In the genomic region with DNA sequence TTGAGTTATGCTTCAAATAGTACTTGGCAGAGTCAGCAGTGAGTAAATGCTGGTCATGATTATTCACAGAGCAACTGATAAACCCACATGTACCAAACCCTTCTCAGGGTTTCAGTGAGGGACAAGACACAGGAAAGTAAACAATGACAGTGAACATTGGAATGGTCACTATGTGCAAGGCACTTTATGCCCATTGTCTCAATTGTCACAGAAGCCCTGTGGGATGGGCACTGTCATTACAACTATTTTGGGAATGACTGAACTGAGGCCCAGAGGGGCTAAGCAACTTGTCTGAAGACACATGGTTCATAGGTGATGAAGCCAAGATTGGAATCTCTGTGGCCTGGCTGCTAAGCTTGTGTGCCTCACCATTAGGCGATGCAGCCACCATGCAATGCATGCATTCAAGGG, we compare ENCODE assay signal across 16 cellular contexts.
DNase-seq lines count a peak whose midpoint lies in the region; ATAC-seq, FAIRE-seq and TF ChIP-seq lines count a peak whose summit lies in the region.
"Had no signal": no experiment of that assay in that cellular context is flagged by ENCODE, and none has a peak within 500 bp of the region (broad histone marks: within the 10 kb centered on the region; RNA-seq: fewer than 3 reads in every experiment).

No MANE protein-coding gene starts in this region.

- TF ChIP-seq EP300 in K562 (IDR thresholded peaks at IDR 0.05; ENCODE audit: low read length) = no peak

- intact Hi-C loops in K562 (cut with micrococcal nuclease) = no loop called here

- no peaks in the 10 kb centered on the region for H3K36me3 Mint-ChIP-seq in neural progenitor cell
- H3K36me3 Mint-ChIP-seq: memory B cell, WTC11 had no signal

- H4K20me1 ChIP-seq in K562 (replicated peaks; ENCODE audit: control insufficient read depth, insufficient read depth, low read length) (peaks cover 9% of the 10 kb centered on the region; the same call in 1 of the 2 replicates), neural progenitor cell (ENCODE audit: low read depth) (no peaks in the 10 kb centered on the region)

- peak; percentile 19 for FAIRE-seq in K562 (lab: Jason Lieb, UNC)
- FAIRE-seq: GM12892 had no signal

- peaks cover 5% of the 10 kb centered on the region for H3F3A ChIP-seq in neural progenitor cell (ENCODE audit: low read depth)

- H3K4me2 ChIP-seq in K562 (ENCODE audit: insufficient read depth, low read length) = no peak overlapping the region
- no peak overlapping the region for H3K4me2 ChIP-seq in neural progenitor cell

- H3K9me3 ChIP-seq in K562 (replicated peaks; ENCODE audit: control insufficient read depth, insufficient read depth, low read depth, low read length) = no peaks in the 10 kb centered on the region; the same call in 1 of the 2 replicates
- no peaks in the 10 kb centered on the region for H3K9me3 ChIP-seq in neural progenitor cell (ENCODE audit: low read depth)
- H3K9me3 ChIP-seq in effector memory CD4-positive, alpha-beta T cell (ENCODE audit: control insufficient read depth, low read length) = no peaks in the 10 kb centered on the region

- in situ Hi-C loops in K562 (cut with MboI) = no loop called here

- H2AFZ ChIP-seq in K562 (ENCODE audit: low read depth, low read length) = no peak overlapping the region
- H2AFZ ChIP-seq in neural progenitor cell (replicated peaks) = no peak overlapping the region

- H3K27me3 ChIP-seq in K562 (ENCODE audit: control insufficient read depth in 2 of 2, insufficient read depth in 2 of 2, low read length in 2 of 2) = peaks cover 11 to 53% of the 10 kb centered on the region in 2 experiments; a peak in 4 of 5 replicates
- H3K27me3 ChIP-seq in neural progenitor cell = no peaks in the 10 kb centered on the region
- H3K27me3 ChIP-seq in effector memory CD4-positive, alpha-beta T cell (replicated peaks; ENCODE audit: control insufficient read depth, insufficient read depth, low read length, poor library complexity, severe bottlenecking) = no peaks in the 10 kb centered on the region

- 7% methylated on average over 1 of the region's 1 CpG for WGBS in K562 (ENCODE audit: insufficient coverage, low coverage, missing lambda C conversion rate)

- peaks cover 8% of the 10 kb centered on the region for H3K4me1 Mint-ChIP-seq in neural progenitor cell
- H3K4me1 Mint-ChIP-seq: memory B cell had no signal

- no peaks in the 10 kb centered on the region for H3K9me3 Mint-ChIP-seq in neural progenitor cell

- H3K27ac Mint-ChIP-seq in neural progenitor cell = no peak overlapping the region
- H3K27ac Mint-ChIP-seq: CD4-positive, alpha-beta T cell; memory B cell; WTC11 had no signal

- peak overlapping the region in 1 of 2 experiments; percentile 18; a peak in 1 of 4 replicates for H3K9ac ChIP-seq in K562 (ENCODE audit: insufficient read depth in 1 of 2, low read depth in 2 of 2, low read length in 2 of 2)
- no peak overlapping the region for H3K9ac ChIP-seq in neural progenitor cell

- H3K27ac ChIP-seq in K562 (ENCODE audit: extremely low read depth, low read depth, low read length) (no peak overlapping the region), neural progenitor cell (no peak overlapping the region)
- no peak overlapping the region for H3K27ac ChIP-seq in effector memory CD4-positive, alpha-beta T cell (ENCODE audit: insufficient read depth, low read length, poor library complexity, severe bottlenecking)
- H3K27ac ChIP-seq: HL-60 had no signal

- CTCF ChIA-PET in K562 (lab: Yijun Ruan, JAX; ENCODE audit: low intra/inter-chr PET ratio) = no interaction called here

- H3K79me2 ChIP-seq in K562 (ENCODE audit: control insufficient read depth, insufficient read depth, low read length) (no peaks in the 10 kb centered on the region), neural progenitor cell (ENCODE audit: low read depth) (no peaks in the 10 kb centered on the region)

- no peak for TF ChIP-seq RAD21 in K562 (CRISPR knock-in tag; conservative IDR thresholded peaks at IDR 0.05 in 1 of 2, IDR thresholded peaks at IDR 0.05 in 1 of 2)

- peak; percentile 90 for DNase-seq in EH (ENCODE audit: low read depth)
- peak; percentile 64 for DNase-seq in M059J (ENCODE audit: low read depth)
- no peak for DNase-seq in K562 (ENCODE audit: extremely low read depth in 1 of 4, low spot score in 3 of 4)
- DNase-seq in neural progenitor cell (ENCODE audit: low spot score) = peak; percentile 9
- DNase-seq in SKM-1 treated with dmso at 0.1 percent for 144 hours (lab: John Stamatoyannopoulos, UW; ENCODE audit: unreplicated experiment) = no peak
- DNase-seq in effector memory CD4-positive, alpha-beta T cell = no peak
- DNase-seq: amniotic stem cell; CD4-positive, alpha-beta T cell; NCI-H446 treated with DMSO at 0.1 percent for 48 hours; retina had no signal

- POLR2A ChIA-PET in K562 (lab: Yijun Ruan, JAX) = no interaction called here

- H3K9me1 ChIP-seq in K562 (ENCODE audit: control insufficient read depth, insufficient read depth, low read length) = no peaks in the 10 kb centered on the region

- H3K4me3 ChIP-seq in K562 = no peak overlapping the region
- no peak overlapping the region for H3K4me3 ChIP-seq in neural progenitor cell
- H3K4me3 ChIP-seq in effector memory CD4-positive, alpha-beta T cell (ENCODE audit: insufficient read depth, low read depth, low read length, poor library complexity, severe bottlenecking) = no peak overlapping the region

- TF ChIP-seq CTCF in K562 (IDR thresholded peaks at IDR 0.05 in 2 of 3, conservative IDR thresholded peaks at IDR 0.05 in 1 of 3; ENCODE audit: insufficient read depth in 2 of 3, low read depth in 1 of 3, low read length in 3 of 3) (no peak), neural progenitor cell (IDR thresholded peaks at IDR 0.05) (no peak)

- H3K27me3 Mint-ChIP-seq in neural progenitor cell (ENCODE audit: insufficient read depth, low read depth) = peaks cover 17% of the 10 kb centered on the region

- H3K4me3 Mint-ChIP-seq in neural progenitor cell = no peak overlapping the region
- H3K4me3 Mint-ChIP-seq: CD4-positive, alpha-beta T cell; memory B cell; WTC11 had no signal

- no peak for ATAC-seq in K562
- ATAC-seq in GM21381 (IDR thresholded peaks at IDR 0.05; ENCODE audit: unreplicated experiment) = no peak
- no peak for ATAC-seq in HG02973 (IDR thresholded peaks at IDR 0.05; ENCODE audit: unreplicated experiment)
- ATAC-seq: WTC11 had no signal

- no TSS peak for BruUV-seq in K562 (replicated peaks; lab: Mats Ljungman, UMichigan)

- no peak for TF ChIP-seq POLR2A in K562 (conservative IDR thresholded peaks at IDR 0.05)

- H3K36me3 ChIP-seq in K562 (ENCODE audit: control insufficient read depth, insufficient read depth, low read length) (no peaks in the 10 kb centered on the region), neural progenitor cell (no peaks in the 10 kb centered on the region)
- H3K36me3 ChIP-seq in effector memory CD4-positive, alpha-beta T cell (ENCODE audit: control insufficient read depth, insufficient read depth, low read length) = no peaks in the 10 kb centered on the region

- H3K4me1 ChIP-seq in K562 (replicated peaks in 1 of 2; ENCODE audit: control insufficient read depth in 2 of 2, insufficient read depth in 2 of 2, low read length in 2 of 2) (peaks cover 0 to 10% of the 10 kb centered on the region in 2 experiments; a peak in 3 of 5 replicates), neural progenitor cell (peaks cover 11% of the 10 kb centered on the region)
- H3K4me1 ChIP-seq in effector memory CD4-positive, alpha-beta T cell (ENCODE audit: control insufficient read depth, insufficient read depth, low read length, poor library complexity, severe bottlenecking) = no peaks in the 10 kb centered on the region

TF ChIP-seq in K562, 482 proteins besides CTCF, POLR2A, EP300 and RAD21:
- TF ChIP-seq ZNF253 (CRISPR knock-in tag; conservative IDR thresholded peaks at IDR 0.05) (no peak), ZSCAN29 (IDR thresholded peaks at IDR 0.05) (no peak), FOSL1 (tag; conservative IDR thresholded peaks at IDR 0.05) (no peak), BACH1 (tag; IDR thresholded peaks at IDR 0.05) (no peak), ATF1 (CRISPR knock-in tag; IDR thresholded peaks at IDR 0.05) (no peak), ATF1 (tag; IDR thresholded peaks at IDR 0.05) (no peak), DPF2 (IDR thresholded peaks at IDR 0.05) (no peak), RHOXF2B (CRISPR knock-in tag; conservative IDR thresholded peaks at IDR 0.05) (no peak), RBM22 (IDR thresholded peaks at IDR 0.05; ENCODE audit: low read depth, low read length, poor library complexity, severe bottlenecking) (no peak), TGIF2 (CRISPR knock-in tag; IDR thresholded peaks at IDR 0.05) (no peak), MIER1 (IDR thresholded peaks at IDR 0.05; ENCODE audit: low read depth) (no peak), L3MBTL2 (IDR thresholded peaks at IDR 0.05) (no peak), HCFC1 (IDR thresholded peaks at IDR 0.05; ENCODE audit: low read depth, low read length) (no peak), SP1 (CRISPR knock-in tag; IDR thresholded peaks at IDR 0.05) (no peak), MTF1 (CRISPR knock-in tag; IDR thresholded peaks at IDR 0.05; ENCODE audit: borderline replicate concordance) (no peak), ZNF134 (CRISPR knock-in tag; conservative IDR thresholded peaks at IDR 0.05) (no peak), NFE2 (IDR thresholded peaks at IDR 0.05; ENCODE audit: low read depth) (no peak), ZNF778 (CRISPR knock-in tag; IDR thresholded peaks at IDR 0.05) (no peak), HNRNPK (IDR thresholded peaks at IDR 0.05; ENCODE audit: low read depth, low read length, poor library complexity, severe bottlenecking) (no peak), SREBF2 (CRISPR knock-in tag; IDR thresholded peaks at IDR 0.05) (no peak)
- TF ChIP-seq, protein P1, sequence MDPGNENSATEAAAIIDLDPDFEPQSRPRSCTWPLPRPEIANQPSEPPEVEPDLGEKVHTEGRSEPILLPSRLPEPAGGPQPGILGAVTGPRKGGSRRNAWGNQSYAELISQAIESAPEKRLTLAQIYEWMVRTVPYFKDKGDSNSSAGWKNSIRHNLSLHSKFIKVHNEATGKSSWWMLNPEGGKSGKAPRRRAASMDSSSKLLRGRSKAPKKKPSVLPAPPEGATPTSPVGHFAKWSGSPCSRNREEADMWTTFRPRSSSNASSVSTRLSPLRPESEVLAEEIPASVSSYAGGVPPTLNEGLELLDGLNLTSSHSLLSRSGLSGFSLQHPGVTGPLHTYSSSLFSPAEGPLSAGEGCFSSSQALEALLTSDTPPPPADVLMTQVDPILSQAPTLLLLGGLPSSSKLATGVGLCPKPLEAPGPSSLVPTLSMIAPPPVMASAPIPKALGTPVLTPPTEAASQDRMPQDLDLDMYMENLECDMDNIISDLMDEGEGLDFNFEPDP (CRISPR knock-in tag; IDR thresholded peaks at IDR 0.05) = no peak
TF ChIP-seq in K562: peak in this region for 0.

Comparison
In these comparisons a context has a peak if more than half of its experiments do, and no peak if none do; other contexts are left out.
1. DNase-seq: peak in EH (single experiment), M059J (single experiment) and neural progenitor cell (single experiment); none in K562 (0 of 4), SKM-1 treated with dmso at 0.1 percent for 144 hours (single experiment) and effector memory CD4-positive, alpha-beta T cell (0 of 3).